Comparison of ENCODE assay signal across 10 cellular contexts in genomic region chr3:93843981-93844380, GRCh38.
DNase-seq lines count a peak whose midpoint lies in the region; ATAC-seq and TF ChIP-seq lines count a peak whose summit lies in the region.
"Had no signal": no experiment of that assay in that cellular context is flagged by ENCODE, and none has a peak within 500 bp of the region (broad histone marks: within the 10 kb centered on the region; RNA-seq: fewer than 3 reads in every experiment).

No MANE protein-coding gene starts in this region.

- H3K4me3 Mint-ChIP-seq in osteocyte (ENCODE audit: unreplicated experiment) = no peak overlapping the region
- H3K4me3 Mint-ChIP-seq in activated naive CD4-positive, alpha-beta T cell treated with anti-CD3 and anti-CD28 coated beads, Interleukin-2, amount 10 ng/mL, durations not matched to agents 7 days and 5 days = no peak overlapping the region
- H3K4me3 Mint-ChIP-seq: activated CD4-positive, alpha-beta T cell treated with anti-CD3 and anti-CD28 coated beads for 36 hours had no signal

- H3K9me3 Mint-ChIP-seq in osteocyte (ENCODE audit: unreplicated experiment) = no peaks in the 10 kb centered on the region
- H3K9me3 Mint-ChIP-seq in activated naive CD4-positive, alpha-beta T cell treated with anti-CD3 and anti-CD28 coated beads, Interleukin-2, amount 10 ng/mL, durations not matched to agents 7 days and 5 days = no peaks in the 10 kb centered on the region

- peak; percentile 66 for DNase-seq in Daoy (ENCODE audit: low read depth)
- DNase-seq in RKO (ENCODE audit: low spot score) = peak; percentile 88
- no peak for DNase-seq in osteocyte (ENCODE audit: extremely low spot score, unreplicated experiment)
- no peak for DNase-seq in activated naive CD4-positive, alpha-beta T cell treated with anti-CD3 and anti-CD28 coated beads, Interleukin-2, amount 10 ng/mL, durations not matched to agents 7 days and 5 days
- no peak for DNase-seq in activated effector memory CD4-positive, alpha-beta T cell treated with Interleukin-2 at 50 U/mL for 16 hours
- DNase-seq in globus pallidus (ENCODE audit: low spot score) = no peak
- no peak for DNase-seq in OCI-M1 (lab: John Stamatoyannopoulos, UW)
- DNase-seq: activated CD4-positive, alpha-beta T cell treated with anti-CD3 and anti-CD28 coated beads for 36 hours; DND-41 had no signal

- H3K36me3 Mint-ChIP-seq in osteocyte (ENCODE audit: unreplicated experiment) = peaks cover 3% of the 10 kb centered on the region
- no peaks in the 10 kb centered on the region for H3K36me3 Mint-ChIP-seq in activated naive CD4-positive, alpha-beta T cell treated with anti-CD3 and anti-CD28 coated beads, Interleukin-2, amount 10 ng/mL, durations not matched to agents 7 days and 5 days

- no peak for TF ChIP-seq CTCF in osteocyte (IDR thresholded peaks at IDR 0.05)

- ATAC-seq in esophagus mucosa = peak; percentile 23
- ATAC-seq: activated CD4-positive, alpha-beta T cell treated with anti-CD3 and anti-CD28 coated beads for 36 hours had no signal

- H3K4me1 Mint-ChIP-seq in osteocyte (ENCODE audit: unreplicated experiment) = peaks cover 21% of the 10 kb centered on the region
- peaks cover 2% of the 10 kb centered on the region for H3K4me1 Mint-ChIP-seq in activated naive CD4-positive, alpha-beta T cell treated with anti-CD3 and anti-CD28 coated beads, Interleukin-2, amount 10 ng/mL, durations not matched to agents 7 days and 5 days
- H3K4me1 Mint-ChIP-seq: activated CD4-positive, alpha-beta T cell treated with anti-CD3 and anti-CD28 coated beads for 36 hours had no signal

- peak overlapping the region; percentile 95 for H3K27ac Mint-ChIP-seq in osteocyte (ENCODE audit: unreplicated experiment)
- no peak overlapping the region for H3K27ac Mint-ChIP-seq in activated naive CD4-positive, alpha-beta T cell treated with anti-CD3 and anti-CD28 coated beads, Interleukin-2, amount 10 ng/mL, durations not matched to agents 7 days and 5 days
- H3K27ac Mint-ChIP-seq: activated CD4-positive, alpha-beta T cell treated with anti-CD3 and anti-CD28 coated beads for 36 hours had no signal

- CTCF ChIA-PET in activated naive CD4-positive, alpha-beta T cell treated with anti-CD3 and anti-CD28 coated beads, Interleukin-2, amount 10 ng/mL, durations not matched to agents 7 days and 5 days (lab: Charles Lee) = no interaction called here

- H3K27me3 Mint-ChIP-seq in osteocyte (ENCODE audit: unreplicated experiment) = peaks cover 7% of the 10 kb centered on the region
- H3K27me3 Mint-ChIP-seq in activated naive CD4-positive, alpha-beta T cell treated with anti-CD3 and anti-CD28 coated beads, Interleukin-2, amount 10 ng/mL, durations not matched to agents 7 days and 5 days = peaks cover 3% of the 10 kb centered on the region

Comparison
In these comparisons a context has a peak if more than half of its experiments do, and no peak if none do; other contexts are left out.
1. DNase-seq: peak in Daoy (single experiment) and RKO (single experiment); none in osteocyte (single experiment), activated naive CD4-positive, alpha-beta T cell treated with anti-CD3 and anti-CD28 coated beads, Interleukin-2, amount 10 ng/mL, durations not matched to agents 7 days and 5 days (single experiment), activated effector memory CD4-positive, alpha-beta T cell treated with Interleukin-2 at 50 U/mL for 16 hours (single experiment), globus pallidus (single experiment) and OCI-M1 (single experiment).